Comparison of ENCODE assay signal across 9 cellular contexts in genomic region chr1:27011058-27011764, GRCh38. TPM values are rescaled to one million over a fixed set of nuclear protein-coding genes. Genes with fewer than 3 reads are reported as not detected.
DNase-seq lines count a peak whose midpoint lies in the region; ATAC-seq and TF ChIP-seq lines count a peak whose summit lies in the region.
"Had no signal": no experiment of that assay in that cellular context is flagged by ENCODE, and none has a peak within 500 bp of the region (broad histone marks: within the 10 kb centered on the region; RNA-seq: fewer than 3 reads in every experiment).

No MANE protein-coding gene starts in this region.

- H3K27me3 Mint-ChIP-seq in memory B cell = peaks cover 5% of the 10 kb centered on the region
- peaks cover 12 to 25% of the 10 kb centered on the region in 2 donors for H3K27me3 Mint-ChIP-seq in stimulated activated naive B cell treated with anti-CD40 and anti-IgM and Interleukin-4, amounts not matched to agents 10 μg/mL and 1 μg/mL and 100 μg/mL, for 72 hours

- peak overlapping the region; percentile 97 for H2BK120ac ChIP-seq in IMR-90 (ENCODE audit: low read depth, low read length)

- H3K4me1 Mint-ChIP-seq in memory B cell = peaks cover 7% of the 10 kb centered on the region
- peaks cover 8 to 18% of the 10 kb centered on the region in 2 donors for H3K4me1 Mint-ChIP-seq in stimulated activated naive B cell treated with anti-CD40 and anti-IgM and Interleukin-4, amounts not matched to agents 10 μg/mL and 1 μg/mL and 100 μg/mL, for 72 hours

- no peaks in the 10 kb centered on the region for H3K9me3 Mint-ChIP-seq in memory B cell
- no peaks in the 10 kb centered on the region for H3K9me3 Mint-ChIP-seq in stimulated activated naive B cell treated with anti-CD40 and anti-IgM and Interleukin-4, amounts not matched to agents 10 μg/mL and 1 μg/mL and 100 μg/mL, for 72 hours

- peak overlapping the region; percentile 82 for H3K23ac ChIP-seq in IMR-90 (ENCODE audit: low read depth, low read length)

- H4K8ac ChIP-seq in IMR-90 (ENCODE audit: low read depth in 2 of 2, low read length in 2 of 2) = peak overlapping the region; percentile 51 to 76; a peak in 3 of 4 replicates

- peak overlapping the region; percentile 96 for H4K91ac ChIP-seq in IMR-90 (ENCODE audit: insufficient read depth, low read depth, low read length)

- H3K36me3 Mint-ChIP-seq in memory B cell = no peaks in the 10 kb centered on the region
- no peaks in the 10 kb centered on the region for H3K36me3 Mint-ChIP-seq in stimulated activated naive B cell treated with anti-CD40 and anti-IgM and Interleukin-4, amounts not matched to agents 10 μg/mL and 1 μg/mL and 100 μg/mL, for 72 hours

- peak overlapping the region; percentile 7 for H4K5ac ChIP-seq in IMR-90 (ENCODE audit: low read depth, low read length)

- no peaks in the 10 kb centered on the region for H3K36me3 ChIP-seq in IMR-90 (ENCODE audit: control insufficient read depth, insufficient read depth, low read length)
- H3K36me3 ChIP-seq: neutrophil had no signal

- peak overlapping the region; percentile 61 for H2BK5ac ChIP-seq in IMR-90 (ENCODE audit: low read depth, low read length, poor library complexity, severe bottlenecking)

- H3K27ac ChIP-seq in IMR-90 (ENCODE audit: insufficient read depth, low read length) = peak overlapping the region; percentile 63
- peak overlapping the region; percentile 4 for H3K27ac ChIP-seq in cingulate gyrus (ENCODE audit: low read depth, low read length)
- H3K27ac ChIP-seq: neutrophil had no signal

- peak overlapping the region; percentile 38 for H3K4me3 Mint-ChIP-seq in memory B cell
- peak overlapping the region in 1 of 2 donors; percentile 2 for H3K4me3 Mint-ChIP-seq in stimulated activated naive B cell treated with anti-CD40 and anti-IgM and Interleukin-4, amounts not matched to agents 10 μg/mL and 1 μg/mL and 100 μg/mL, for 72 hours

- H3K56ac ChIP-seq in IMR-90 (ENCODE audit: extremely low read depth, insufficient read depth, low read length) = peak overlapping the region; percentile 39; the same call in 1 of the 2 replicates

- no peak for TF ChIP-seq POLR2A in IMR-90 (IDR thresholded peaks at IDR 0.05; ENCODE audit: low read depth, low read length)

- H2AK9ac ChIP-seq in IMR-90 (replicated peaks; ENCODE audit: low read depth, low read length, poor library complexity) = peak overlapping the region; percentile 94

- H3K9ac ChIP-seq in IMR-90 (ENCODE audit: low read depth, low read length) = peak overlapping the region; percentile 11; the same call in 1 of the 2 replicates

- dilution Hi-C loops in IMR-90 (cut with HindIII; ENCODE audit: low sequenced_read_pairs, unreplicated experiment) = no loop called here

- no CpG with 5 or more reads among the region's 15 CpGs for WGBS in IMR-90 (ENCODE audit: extremely low coverage in 2 of 2, insufficient read length in 1 of 2), 2 experiments

- peak overlapping the region; percentile 96 for H3K4ac ChIP-seq in IMR-90 (ENCODE audit: low read depth, low read length)

- H3K4me2 ChIP-seq in IMR-90 (ENCODE audit: low read depth, low read length) = peak overlapping the region; percentile 48

- H2AFZ ChIP-seq in IMR-90 (replicated peaks; ENCODE audit: low read length, poor library complexity) = peak overlapping the region; percentile 71

- TF ChIP-seq RAD21 in IMR-90 (IDR thresholded peaks at IDR 0.05; ENCODE audit: low read length) = no peak

- CTCF ChIA-PET in IMR-90 (lab: Yijun Ruan, JAX) = interaction anchor here (0.8 kb wide), 1 partner anchor 86 kb away, joined by 5 read pairs; no protein-coding TSS in a partner anchor

- peak overlapping the region; percentile 19; the same call in 1 of the 2 replicates for H3K18ac ChIP-seq in IMR-90 (ENCODE audit: low read depth, low read length)

- no peak overlapping the region for H3K4me3 ChIP-seq in IMR-90 (ENCODE audit: insufficient read depth, low read depth, low read length)

- no peak for TF ChIP-seq CTCF in IMR-90 (conservative IDR thresholded peaks at IDR 0.05; ENCODE audit: low read depth, low read length)

- H3K27me3 ChIP-seq in IMR-90 (ENCODE audit: control insufficient read depth, insufficient read depth, low read length) = no peaks in the 10 kb centered on the region

- H2BK20ac ChIP-seq in IMR-90 (ENCODE audit: low read depth, low read length) = peak overlapping the region; percentile 83

- H3K9me3 ChIP-seq in IMR-90 (ENCODE audit: control insufficient read depth, insufficient read depth, low read length) = no peaks in the 10 kb centered on the region
- H3K9me3 ChIP-seq: neutrophil had no signal

- peak overlapping the region; percentile 34 for H3K14ac ChIP-seq in IMR-90 (replicated peaks; ENCODE audit: low read depth, low read length)

- peaks cover 28% of the 10 kb centered on the region for H3K4me1 ChIP-seq in IMR-90 (ENCODE audit: control insufficient read depth, insufficient read depth, low read length)

- H4K20me1 ChIP-seq in IMR-90 (ENCODE audit: insufficient read depth, low read length) = peaks cover 5% of the 10 kb centered on the region; the same call in 1 of the 2 replicates

- no TSS peak for BruUV-seq in IMR-90 (replicated peaks; lab: Mats Ljungman, UMichigan)

- H3K79me1 ChIP-seq in IMR-90 (ENCODE audit: low read depth in 1 of 2, low read length in 2 of 2) = peaks cover 15 to 51% of the 10 kb centered on the region in 2 experiments; a peak in 3 of 4 replicates

- peak overlapping the region; percentile 69; the same call in 2 of the 3 replicates for H2BK15ac ChIP-seq in IMR-90 (ENCODE audit: low read depth, low read length)

- H2AK5ac ChIP-seq in IMR-90 (ENCODE audit: low read depth, low read length) = peak overlapping the region; percentile 99

- POLR2A ChIA-PET in IMR-90 (lab: Charles Lee; ENCODE audit: unreplicated experiment) = no interaction called here

- no peak overlapping the region for H3K27ac Mint-ChIP-seq in memory B cell
- no peak overlapping the region for H3K27ac Mint-ChIP-seq in stimulated activated naive B cell treated with anti-CD40 and anti-IgM and Interleukin-4, amounts not matched to agents 10 μg/mL and 1 μg/mL and 100 μg/mL, for 72 hours

- peak; percentile 91 for DNase-seq in A172 (ENCODE audit: low spot score)
- peak; percentile 88 for DNase-seq in IMR-90
- DNase-seq in memory B cell (ENCODE audit: low spot score in 2 of 2) = no peak
- DNase-seq in NCI-H187 treated with DMSO at 0.1 percent for 48 hours (lab: John Stamatoyannopoulos, UW) = no peak
- DNase-seq in SIG-M5 (lab: John Stamatoyannopoulos, UW) = no peak
- no peak for DNase-seq in stimulated activated naive B cell treated with anti-CD40 and anti-IgM and Interleukin-4, amounts not matched to agents 10 μg/mL and 1 μg/mL and 100 μg/mL, for 72 hours
- DNase-seq in stimulated activated naive CD8-positive, alpha-beta T cell treated with anti-CD3 and anti-CD28 coated beads, Interleukin-15, Interleukin-2, amounts not matched to agents 100 U/mL and 50 U/mL, for 24 hours = no peak

- ATAC-seq in IMR-90 (ENCODE audit: low read depth) = peak; percentile 63
- ATAC-seq in memory B cell (ENCODE audit: low read depth) = no peak
- no peak for ATAC-seq in stimulated activated naive B cell treated with anti-CD40 and anti-IgM and Interleukin-4, amounts not matched to agents 10 μg/mL and 1 μg/mL and 100 μg/mL, for 72 hours (replicated peaks)
- ATAC-seq in stimulated activated naive CD8-positive, alpha-beta T cell treated with anti-CD3 and anti-CD28 coated beads, Interleukin-15, Interleukin-2, amounts not matched to agents 100 U/mL and 50 U/mL, for 24 hours = no peak

- peaks cover 25% of the 10 kb centered on the region for H3K9me1 ChIP-seq in IMR-90 (ENCODE audit: insufficient read depth, low read length)

- in situ Hi-C loops in IMR-90 (cut with MboI; ENCODE audit: low sequenced_read_pairs) = no loop called here

- intact Hi-C loops in IMR-90 (cut with micrococcal nuclease) = no loop called here

TF ChIP-seq in IMR-90, 13 proteins besides CTCF, POLR2A, EP300 and RAD21 (continues in another document):
- peak; percentile 93; the same call in 1 of the 2 replicates for TF ChIP-seq MAZ (IDR thresholded peaks at IDR 0.05; ENCODE audit: borderline replicate concordance, low read depth, low read length)
- TF ChIP-seq, protein P1, sequence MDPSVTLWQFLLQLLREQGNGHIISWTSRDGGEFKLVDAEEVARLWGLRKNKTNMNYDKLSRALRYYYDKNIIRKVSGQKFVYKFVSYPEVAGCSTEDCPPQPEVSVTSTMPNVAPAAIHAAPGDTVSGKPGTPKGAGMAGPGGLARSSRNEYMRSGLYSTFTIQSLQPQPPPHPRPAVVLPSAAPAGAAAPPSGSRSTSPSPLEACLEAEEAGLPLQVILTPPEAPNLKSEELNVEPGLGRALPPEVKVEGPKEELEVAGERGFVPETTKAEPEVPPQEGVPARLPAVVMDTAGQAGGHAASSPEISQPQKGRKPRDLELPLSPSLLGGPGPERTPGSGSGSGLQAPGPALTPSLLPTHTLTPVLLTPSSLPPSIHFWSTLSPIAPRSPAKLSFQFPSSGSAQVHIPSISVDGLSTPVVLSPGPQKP (IDR thresholded peaks at IDR 0.05; ENCODE audit: borderline replicate concordance, low read depth, low read length) = no peak
- TF ChIP-seq SMC3 (IDR thresholded peaks at IDR 0.05; ENCODE audit: low read depth, low read length) = no peak
- TF ChIP-seq, protein P2, sequence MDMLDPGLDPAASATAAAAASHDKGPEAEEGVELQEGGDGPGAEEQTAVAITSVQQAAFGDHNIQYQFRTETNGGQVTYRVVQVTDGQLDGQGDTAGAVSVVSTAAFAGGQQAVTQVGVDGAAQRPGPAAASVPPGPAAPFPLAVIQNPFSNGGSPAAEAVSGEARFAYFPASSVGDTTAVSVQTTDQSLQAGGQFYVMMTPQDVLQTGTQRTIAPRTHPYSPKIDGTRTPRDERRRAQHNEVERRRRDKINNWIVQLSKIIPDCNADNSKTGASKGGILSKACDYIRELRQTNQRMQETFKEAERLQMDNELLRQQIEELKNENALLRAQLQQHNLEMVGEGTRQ (IDR thresholded peaks at IDR 0.05; ENCODE audit: low read depth, low read length) = peak; percentile 28; the same call in 1 of the 2 replicates

RNA-seq across cellular contexts. Expression of gene TENT5B, which starts 1.4 kb away (rescaled TPM):
- 15.9 and 25.8 TPM in 2 replicates for total RNA-seq in A172 (2014; rRNA removed; shearing (Covaris generic))
- 11.1 and 11.7 TPM in 2 replicates for total RNA-seq in IMR-90 (2012; rRNA removed)
- 7.3 and 8.2 TPM in 2 replicates for polyA plus RNA-seq in IMR-90 (2012; rRNA removed)
- polyA plus RNA-seq in IMR-90 (2012; cell fraction: cytosol; rRNA removed) = 7.3 and 9.8 TPM in 2 replicates
- 1.8 and 6.6 TPM in 2 replicates for polyA plus RNA-seq in IMR-90 (2012; cell fraction: nucleus; rRNA removed; ENCODE audit: low replicate concordance)

RNA-seq across cellular contexts. Expression of gene TRNP1, which starts 17.7 kb away (rescaled TPM):
- total RNA-seq in A172 (2014; rRNA removed; shearing (Covaris generic)) = 19.3 and 23.9 TPM in 2 replicates
- total RNA-seq in IMR-90 (2012; rRNA removed) = 68.6 and 91.6 TPM in 2 replicates
- polyA plus RNA-seq in IMR-90 (2012; rRNA removed) = 63.3 and 76.8 TPM in 2 replicates
- 157 and 222 TPM in 2 replicates for polyA plus RNA-seq in IMR-90 (2012; cell fraction: cytosol; rRNA removed)
- 65.3 and 116 TPM in 2 replicates for polyA plus RNA-seq in IMR-90 (2012; cell fraction: nucleus; rRNA removed; ENCODE audit: low replicate concordance)

RNA-seq across cellular contexts. Expression of gene KDF1, which starts 50.9 kb away (rescaled TPM):
- not detected in 2 replicates for total RNA-seq in A172 (2014; rRNA removed; shearing (Covaris generic))
- not detected in 2 replicates for total RNA-seq in IMR-90 (2012; rRNA removed)
- polyA plus RNA-seq in IMR-90 (2012; rRNA removed) = not detected in 2 replicates
- not detected in 2 replicates for polyA plus RNA-seq in IMR-90 (2012; cell fraction: cytosol; rRNA removed)
- polyA plus RNA-seq in IMR-90 (2012; cell fraction: nucleus; rRNA removed; ENCODE audit: low replicate concordance) = 0.07 TPM in 1 of 2 replicates, not detected in the other

Comparison
In these comparisons a context has a peak if more than half of its experiments do, and no peak if none do; other contexts are left out.
1. DNase-seq: peak in A172 (single experiment) and IMR-90 (single experiment); none in memory B cell (0 of 2), NCI-H187 treated with DMSO at 0.1 percent for 48 hours (single experiment), SIG-M5 (single experiment), stimulated activated naive B cell treated with anti-CD40 and anti-IgM and Interleukin-4, amounts not matched to agents 10 μg/mL and 1 μg/mL and 100 μg/mL, for 72 hours (single experiment) and stimulated activated naive CD8-positive, alpha-beta T cell treated with anti-CD3 and anti-CD28 coated beads, Interleukin-15, Interleukin-2, amounts not matched to agents 100 U/mL and 50 U/mL, for 24 hours (single experiment).